In genomic region chr10:91343010-91343409, GRCh38 we compare ENCODE assay signal across 9 cellular contexts.
"Had no signal": no experiment of that assay in that cellular context is flagged by ENCODE, and none has a peak within 500 bp of the region (broad histone marks: within the 10 kb centered on the region; RNA-seq: fewer than 3 reads in every experiment).

No MANE protein-coding gene starts in this region.

- H3K27ac Mint-ChIP-seq: HFFc6, IgD-negative memory B cell had no signal

- H3K36me3 Mint-ChIP-seq: IgD-negative memory B cell had no signal

- H3K4me1 Mint-ChIP-seq: IgD-negative memory B cell had no signal

- H3K9me3 ChIP-seq: HAP-1 had no signal

- ATAC-seq: HCT116, HepG2 had no signal

- H3K4me3 ChIP-seq: HAP-1 had no signal

- H3K9me3 Mint-ChIP-seq: IgD-negative memory B cell had no signal

- H3K4me3 Mint-ChIP-seq: HFFc6, IgD-negative memory B cell had no signal

- H3K36me3 ChIP-seq: HAP-1 had no signal

- H3K27ac ChIP-seq: HL-60 had no signal

- DNase-seq: GOT3, H7, HFFc6, KBM-7 had no signal
